In the genomic region with DNA sequence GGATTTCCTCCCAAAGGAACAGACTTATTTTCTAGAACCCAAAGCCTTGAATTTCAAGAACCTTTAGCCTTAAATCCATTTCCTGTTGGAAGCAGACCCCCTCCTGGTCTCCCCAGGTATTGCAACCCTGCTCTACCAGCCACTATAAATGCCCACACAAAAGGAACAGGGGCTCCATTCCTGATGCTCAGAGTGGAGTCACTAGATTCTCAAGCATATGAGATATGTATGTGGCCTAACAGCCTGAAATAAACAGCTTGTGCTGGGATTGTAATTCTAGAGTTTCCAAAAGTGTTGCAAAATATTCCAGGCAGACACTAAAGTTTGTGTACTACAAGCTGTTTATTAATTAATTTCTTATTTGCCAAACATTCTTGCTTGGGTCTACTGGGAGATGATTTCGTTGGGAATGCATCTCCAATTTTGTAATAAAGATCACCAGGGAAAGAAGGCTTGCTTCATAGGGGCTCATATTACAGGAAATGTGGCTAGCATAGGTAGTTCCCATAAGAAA, we compare ENCODE assay signal across 15 cellular contexts. TPM values are rescaled to one million over a fixed set of nuclear protein-coding genes. Genes with fewer than 3 reads are reported as not detected.
DNase-seq lines count a peak whose midpoint lies in the region; ATAC-seq and TF ChIP-seq lines count a peak whose summit lies in the region.
"Had no signal": no experiment of that assay in that cellular context is flagged by ENCODE, and none has a peak within 500 bp of the region (broad histone marks: within the 10 kb centered on the region; RNA-seq: fewer than 3 reads in every experiment).

No MANE protein-coding gene starts in this region.

- H3K79me2 ChIP-seq in PC-9 (ENCODE audit: low read depth), result no peaks in the 10 kb centered on the region

- H3K4me2 ChIP-seq in PC-9, result peak overlapping the region; percentile 70

- 0 out of 2 replicates have a peak, but pooled peaks have one; percentile 45 for TF ChIP-seq CTCF in PC-9 (conservative IDR thresholded peaks at IDR 0.05)
- TF ChIP-seq CTCF in fibroblast of pulmonary artery (IDR thresholded peaks at IDR 0.05; ENCODE audit: low read length, missing control alignments), result peak; percentile 42
- TF ChIP-seq CTCF in GM20000 (IDR thresholded peaks at IDR 0.05; ENCODE audit: extremely low read depth, missing control alignments), result no peak

- H3K9me2 ChIP-seq in PC-9 (ENCODE audit: insufficient read depth), result no peaks in the 10 kb centered on the region

- H3K27me3 ChIP-seq in PC-9 (ENCODE audit: insufficient read depth, low read depth), result no peaks in the 10 kb centered on the region

- DNase-seq in EH (ENCODE audit: low read depth) (peak; percentile 60), PC-9 (peak in 1 of 2 experiments; percentile 45), fibroblast of pulmonary artery (ENCODE audit: low read depth) (peak; percentile 79), renal cortical epithelial cell (ENCODE audit: low read depth) (peak; percentile 70), GM20000 (ENCODE audit: low spot score) (no peak), mucosa of gallbladder (ENCODE audit: low spot score) (no peak), activated gamma-delta T cell treated with Interleukin-2 at 50 U/mL for 16 hours (no peak)
- DNase-seq: activated naive CD4-positive, alpha-beta T cell; hippocampal formation; NCI-H446 treated with DMSO at 0.1 percent for 48 hours; retina; stimulated activated naive CD4-positive, alpha-beta T cell treated with Interleukin-2 at 50 U/mL for 16 hours; T1000 had no signal

- CTCF ChIA-PET in PC-9 (lab: Charles Lee), result interaction anchor here (0.7 kb wide), 1 partner anchor 1009 kb away, joined by 3 read pairs; no protein-coding TSS in a partner anchor

- BruUV-seq in PC-9 (replicated peaks; lab: Mats Ljungman, UMichigan), result no TSS peak

- peaks cover 41% of the 10 kb centered on the region for H3F3A ChIP-seq in PC-9 (ENCODE audit: insufficient read depth, low read depth)

- H3K4me3 ChIP-seq in PC-9 (no peak overlapping the region), fibroblast of pulmonary artery (replicated peaks; ENCODE audit: low read depth, low read length) (no peak overlapping the region)

- peaks cover 59% of the 10 kb centered on the region for H3K4me1 ChIP-seq in PC-9 (replicated peaks; ENCODE audit: insufficient read depth)

- peak overlapping the region; percentile 86 for H3K27ac ChIP-seq in PC-9
- H3K27ac ChIP-seq: HL-60 had no signal

- ATAC-seq in HG02970 (IDR thresholded peaks at IDR 0.05; ENCODE audit: low FRiP score, unreplicated experiment), result no peak

- intact Hi-C loops in PC-9 (cut with micrococcal nuclease; ENCODE audit: unreplicated experiment), result no loop called here

- 0 out of 2 replicates have a peak, but pooled peaks cover 5% of the 10 kb centered on the region for H3K9me3 ChIP-seq in PC-9 (ENCODE audit: insufficient read depth, low read depth)

- H3K36me3 ChIP-seq in PC-9 (ENCODE audit: low read depth), result no peaks in the 10 kb centered on the region

- H2AFZ ChIP-seq in PC-9, result no peak overlapping the region

- H4K20me1 ChIP-seq in PC-9 (ENCODE audit: insufficient read depth), result no peaks in the 10 kb centered on the region

- POLR2A ChIA-PET in PC-9 (lab: Charles Lee; ENCODE audit: unreplicated experiment), result interaction anchor here (0.6 to 0.7 kb wide), 3 partner anchors 91 to 937 kb away, joined by 3 to 14 read pairs (median 5); no protein-coding TSS in a partner anchor

RNA-seq across cellular contexts. Expression of a gene that starts 44.8 kb away (rescaled TPM):
- total RNA-seq in PC-9 (2021), result 4.1 and 6.3 TPM in 2 replicates
- 0.35 and 0.65 TPM in 2 replicates for total RNA-seq in renal cortical epithelial cell
- total RNA-seq in mucosa of gallbladder, result 6.4 TPM

Comparison
In these comparisons a context has a peak if more than half of its experiments do, and no peak if none do; other contexts are left out.
1. DNase-seq: peak in EH (single experiment), fibroblast of pulmonary artery (single experiment) and renal cortical epithelial cell (single experiment); none in GM20000 (single experiment), mucosa of gallbladder (single experiment) and activated gamma-delta T cell treated with Interleukin-2 at 50 U/mL for 16 hours (single experiment).